In genomic region chr2:1874950-1875349, GRCh38 we compare ENCODE assay signal across 27 cellular contexts.
"Had no signal": no experiment of that assay in that cellular context is flagged by ENCODE, and none has a peak within 500 bp of the region (broad histone marks: within the 10 kb centered on the region; RNA-seq: fewer than 3 reads in every experiment).

No MANE protein-coding gene starts in this region.

- H3K27me3 ChIP-seq: right atrium auricular region, right lobe of liver, transverse colon, upper lobe of left lung, vagina had no signal

- ATAC-seq: left cardiac atrium; left lobe of liver; natural killer cell; right lobe of liver; stimulated activated memory B cell treated with anti-CD40 and anti-IgM and Interleukin-4, amounts not matched to agents 10 μg/mL and 1 μg/mL and 100 μg/mL, for 72 hours; stimulated activated naive CD8-positive, alpha-beta T cell treated with anti-CD3 and anti-CD28 coated beads, Interleukin-15, amount 100 ng/mL, for 72 hours had no signal

- H3K27ac ChIP-seq: parathyroid adenoma, right atrium auricular region, right lobe of liver, transverse colon, upper lobe of left lung, vagina had no signal

- H3K36me3 ChIP-seq: right atrium auricular region, right lobe of liver, transverse colon, upper lobe of left lung, vagina had no signal

- H3K4me2 ChIP-seq: smooth muscle cell had no signal

- H3K9me3 Mint-ChIP-seq: mesothelial cell of epicardium; naive B cell; natural killer cell; nephron progenitor cell; stimulated activated memory B cell treated with anti-CD40 and anti-IgM and Interleukin-4, amounts not matched to agents 10 μg/mL and 1 μg/mL and 100 μg/mL, for 72 hours; stimulated activated naive CD8-positive, alpha-beta T cell treated with anti-CD3 and anti-CD28 coated beads, Interleukin-15, amount 100 ng/mL, for 72 hours had no signal

- H3K4me1 ChIP-seq: parathyroid adenoma, right atrium auricular region, right lobe of liver, transverse colon, upper lobe of left lung, vagina had no signal

- H3K27ac Mint-ChIP-seq: mesothelial cell of epicardium; naive B cell; natural killer cell; nephron progenitor cell; progenitor cell of endocrine pancreas; stimulated activated memory B cell treated with anti-CD40 and anti-IgM and Interleukin-4, amounts not matched to agents 10 μg/mL and 1 μg/mL and 100 μg/mL, for 72 hours; stimulated activated naive CD8-positive, alpha-beta T cell treated with anti-CD3 and anti-CD28 coated beads, Interleukin-15, amount 100 ng/mL, for 72 hours had no signal

- H3K36me3 Mint-ChIP-seq: mesothelial cell of epicardium; naive B cell; natural killer cell; stimulated activated memory B cell treated with anti-CD40 and anti-IgM and Interleukin-4, amounts not matched to agents 10 μg/mL and 1 μg/mL and 100 μg/mL, for 72 hours had no signal

- H3K4me1 Mint-ChIP-seq: naive B cell; natural killer cell; stimulated activated memory B cell treated with anti-CD40 and anti-IgM and Interleukin-4, amounts not matched to agents 10 μg/mL and 1 μg/mL and 100 μg/mL, for 72 hours; stimulated activated naive CD8-positive, alpha-beta T cell treated with anti-CD3 and anti-CD28 coated beads, Interleukin-15, amount 100 ng/mL, for 72 hours had no signal

- H2AFZ ChIP-seq: parathyroid adenoma had no signal

- H3K4me3 Mint-ChIP-seq: mesothelial cell of epicardium; natural killer cell; nephron progenitor cell; stimulated activated memory B cell treated with anti-CD40 and anti-IgM and Interleukin-4, amounts not matched to agents 10 μg/mL and 1 μg/mL and 100 μg/mL, for 72 hours; stimulated activated naive CD8-positive, alpha-beta T cell treated with anti-CD3 and anti-CD28 coated beads, Interleukin-15, amount 100 ng/mL, for 72 hours had no signal

- DNase-seq: hippocampal formation; kidney glomerular epithelial cell; left cardiac atrium; mesendoderm; naive B cell; natural killer cell; nephron progenitor cell; nucleus accumbens; stimulated activated CD4-positive, alpha-beta T cell treated with anti-CD3 and anti-CD28 coated beads, Interleukin-1b, Interleukin-23, amount 100 ng/mL, for 48 hours; stimulated activated CD4-positive, alpha-beta T cell treated with anti-CD3 and anti-CD28 coated beads, Interleukin-2, amount 100 ng/mL, for 48 hours; stimulated activated CD4-positive, alpha-beta T cell treated with anti-CD3 and anti-CD28 coated beads, Interleukin-4, amount 100 ng/mL, for 4 hours; stimulated activated CD8-positive, alpha-beta memory T cell treated with anti-CD3 and anti-CD28 coated beads, Interleukin-4, amount 100 ng/mL, for 48 hours; stimulated activated naive CD4-positive, alpha-beta T cell treated with Interleukin-2 at 50 U/mL for 16 hours; stimulated activated naive CD8-positive, alpha-beta T cell treated with anti-CD3 and anti-CD28 coated beads, Interleukin-15, amount 100 ng/mL, for 72 hours; substantia nigra; transverse colon had no signal

- H3K9me3 ChIP-seq: right atrium auricular region, right lobe of liver, transverse colon, upper lobe of left lung, vagina had no signal

- H3K79me2 ChIP-seq: parathyroid adenoma had no signal

- H3K4me3 ChIP-seq: lung, right atrium auricular region, right lobe of liver, smooth muscle cell, transverse colon, upper lobe of left lung, vagina had no signal

- H3K9ac ChIP-seq: parathyroid adenoma had no signal
